ENCODE assay signal across 16 cellular contexts in the genomic region with DNA sequence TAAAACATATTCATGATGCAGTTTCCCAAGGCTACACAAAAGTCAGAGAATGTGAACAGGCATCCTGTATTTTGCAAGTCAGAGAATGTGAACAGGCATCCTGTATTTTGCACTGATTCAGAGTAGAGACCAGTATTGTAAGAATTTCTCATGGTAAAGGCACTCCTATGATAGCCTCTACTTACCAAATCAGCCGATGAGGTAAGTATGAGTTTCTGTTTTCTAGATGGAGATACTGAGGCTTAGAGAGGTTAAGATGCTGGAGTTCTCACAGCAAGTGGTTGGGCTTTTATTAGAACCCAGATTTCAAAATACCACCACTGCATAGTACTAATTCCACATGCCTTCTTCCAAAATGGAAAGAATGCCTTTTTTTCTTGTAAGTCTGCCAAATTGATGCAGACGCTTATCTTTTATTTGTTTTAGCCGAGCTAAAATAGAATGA. TPM values are rescaled to one million over a fixed set of nuclear protein-coding genes. Genes with fewer than 3 reads are reported as not detected.
DNase-seq lines count a peak whose midpoint lies in the region; ATAC-seq, FAIRE-seq and TF ChIP-seq lines count a peak whose summit lies in the region.
"Had no signal": no experiment of that assay in that cellular context is flagged by ENCODE, and none has a peak within 500 bp of the region (broad histone marks: within the 10 kb centered on the region; RNA-seq: fewer than 3 reads in every experiment).

No MANE protein-coding gene starts in this region.

- DNase-seq in right cardiac atrium (no peak), Right ventricle myocardium superior (no peak), astrocyte (ENCODE audit: low read depth) (peak; percentile 92), left lobe of liver (ENCODE audit: low spot score) (no peak), uterus (no peak), amygdala (lab: John Stamatoyannopoulos, UW) (no peak), NCI-H748 treated with DMSO at 0.1 percent for 48 hours (lab: John Stamatoyannopoulos, UW) (no peak)
- no peak for DNase-seq in effector CD8-positive, alpha-beta T cell (lab: John Stamatoyannopoulos, UW)
- DNase-seq: activated CD4-positive, alpha-beta T cell treated with anti-CD3 and anti-CD28 coated beads, Interleukin-2, amount 50 U/mL, for 1 hour; foreskin keratinocyte; kidney; NCI-H2081; T-helper 2 cell had no signal

- peak; percentile 4 to 14 for ATAC-seq in right cardiac atrium
- ATAC-seq in Right ventricle myocardium superior (ENCODE audit: poor library complexity), result no peak
- peak; percentile 5 for ATAC-seq in left lobe of liver
- ATAC-seq: A549, foreskin keratinocyte had no signal

- peak overlapping the region; percentile 45 for H3K4me2 ChIP-seq in astrocyte (ENCODE audit: low read length)
- H3K4me2 ChIP-seq: A549 had no signal

- TF ChIP-seq CTCF in astrocyte (IDR thresholded peaks at IDR 0.05; ENCODE audit: insufficient read depth, low read depth, low read length) (no peak), uterus (IDR thresholded peaks at IDR 0.05) (no peak)

- H3K27ac ChIP-seq in right cardiac atrium (ENCODE audit: low read length) (no peak overlapping the region), astrocyte (ENCODE audit: low read depth, low read length) (peak overlapping the region; percentile 62), uterus (peak overlapping the region; percentile 5 to 10)
- H3K27ac ChIP-seq: A549, foreskin keratinocyte had no signal

- H3K27me3 Mint-ChIP-seq in astrocyte (ENCODE audit: low read depth, unreplicated experiment), result no peaks in the 10 kb centered on the region

- peaks cover 17% of the 10 kb centered on the region for H4K20me1 ChIP-seq in astrocyte (ENCODE audit: insufficient read depth, low read length)

- intact Hi-C loops in right cardiac atrium (cut with DNase I) (no loop called here), Right ventricle myocardium superior (cut with DNase I) (no loop called here), uterus (cut with DNase I; ENCODE audit: low total_unique reads) (no loop called here)

- H2AFZ ChIP-seq in astrocyte (ENCODE audit: low read depth, low read length), result no peak overlapping the region

- H3K4me3 ChIP-seq in right cardiac atrium (ENCODE audit: low read length) (no peak overlapping the region), astrocyte (ENCODE audit: insufficient read depth, low read depth, low read length) (no peak overlapping the region), uterus (no peak overlapping the region)
- H3K4me3 ChIP-seq: A549, vagina had no signal

- H3K36me3 Mint-ChIP-seq in astrocyte (ENCODE audit: low read depth, unreplicated experiment), result no peaks in the 10 kb centered on the region

- no peak for TF ChIP-seq POLR2A in uterus (IDR thresholded peaks at IDR 0.05)

- no peak overlapping the region for H3K4me3 Mint-ChIP-seq in astrocyte (ENCODE audit: unreplicated experiment)
- H3K4me3 Mint-ChIP-seq: neural crest cell had no signal

- H3K9me3 Mint-ChIP-seq in astrocyte (ENCODE audit: unreplicated experiment), result no peaks in the 10 kb centered on the region
- H3K9me3 Mint-ChIP-seq: neural crest cell had no signal

- no peaks in the 10 kb centered on the region for H3K79me2 ChIP-seq in astrocyte (ENCODE audit: insufficient read depth, low read length)

- FAIRE-seq in astrocyte (lab: Jason Lieb, UNC), result no peak
- FAIRE-seq: A549, kidney had no signal

- peaks cover 51% of the 10 kb centered on the region for H3K4me1 Mint-ChIP-seq in astrocyte (ENCODE audit: low read depth, unreplicated experiment)

- H3K4me1 ChIP-seq in right cardiac atrium (ENCODE audit: control insufficient read depth, insufficient read depth, low read length) (peaks cover 10% of the 10 kb centered on the region), astrocyte (ENCODE audit: insufficient read depth, low read length) (peaks cover 49% of the 10 kb centered on the region), uterus (peaks cover 0 to 3% of the 10 kb centered on the region in 2 donors)

- peak overlapping the region; percentile 2 for H3K9ac ChIP-seq in astrocyte (ENCODE audit: low read length)

- peak overlapping the region; percentile 18 for H3K27ac Mint-ChIP-seq in astrocyte (ENCODE audit: unreplicated experiment)

- no peaks in the 10 kb centered on the region for H3K9me3 ChIP-seq in right cardiac atrium (ENCODE audit: control insufficient read depth, low read length)
- H3K9me3 ChIP-seq in astrocyte (ENCODE audit: insufficient read depth, low read depth, low read length), result no peaks in the 10 kb centered on the region
- no peaks in the 10 kb centered on the region for H3K9me3 ChIP-seq in uterus
- H3K9me3 ChIP-seq: A549, vagina had no signal

- 14% methylated on average over 3 of the region's 3 CpGs for WGBS in right cardiac atrium

- H3K27me3 ChIP-seq in right cardiac atrium (ENCODE audit: control insufficient read depth, insufficient read depth) (no peaks in the 10 kb centered on the region), astrocyte (ENCODE audit: insufficient read depth, low read length) (no peaks in the 10 kb centered on the region), uterus (no peaks in the 10 kb centered on the region)
- H3K27me3 ChIP-seq: foreskin keratinocyte, vagina had no signal

- H3K36me3 ChIP-seq in astrocyte (ENCODE audit: insufficient read depth, low read length) (no peaks in the 10 kb centered on the region), uterus (no peaks in the 10 kb centered on the region)
- H3K36me3 ChIP-seq: vagina had no signal

RNA-seq across cellular contexts. Expression of a gene that starts 12.3 kb away (rescaled TPM):
- 1,000 to 10,000 TPM; 3,534 to 4,755 (median 4,285) TPM for total RNA-seq in right cardiac atrium
- 8,085 TPM for polyA plus RNA-seq in right cardiac atrium
- total RNA-seq in Right ventricle myocardium superior, result 4,220 TPM
- 2,316 and 2,540 TPM in 2 replicates for total RNA-seq in astrocyte
- total RNA-seq in left lobe of liver, result 2,011 TPM
- 1,000 to 10,000 TPM; 4,739 to 6,904 (median 5,667) TPM for total RNA-seq in uterus
